23 cellular contexts compared by ENCODE assay signal in genomic region chr2:114862234-114862633, GRCh38.
DNase-seq lines count a peak whose midpoint lies in the region; ATAC-seq and TF ChIP-seq lines count a peak whose summit lies in the region.
"Had no signal": no experiment of that assay in that cellular context is flagged by ENCODE, and none has a peak within 500 bp of the region (broad histone marks: within the 10 kb centered on the region; RNA-seq: fewer than 3 reads in every experiment).

No MANE protein-coding gene starts in this region.

- no peaks in the 10 kb centered on the region for H3K36me3 Mint-ChIP-seq in activated CD4-positive, alpha-beta T cell treated with anti-CD3 and anti-CD28 coated beads for 36 hours (ENCODE audit: low read depth)
- H3K36me3 Mint-ChIP-seq in chondrocyte (ENCODE audit: low read depth): no peaks in the 10 kb centered on the region
- H3K36me3 Mint-ChIP-seq: CD14-positive monocyte; CD4-positive, alpha-beta memory T cell; CD4-positive, CD25-positive, alpha-beta regulatory T cell; CD8-positive, alpha-beta memory T cell had no signal

- POLR2A ChIA-PET in activated CD4-positive, alpha-beta T cell treated with anti-CD3 and anti-CD28 coated beads for 36 hours (lab: Charles Lee): no interaction called here

- H3K4me1 Mint-ChIP-seq in activated CD4-positive, alpha-beta T cell treated with anti-CD3 and anti-CD28 coated beads for 36 hours: no peaks in the 10 kb centered on the region
- H3K4me1 Mint-ChIP-seq in chondrocyte (ENCODE audit: low read depth): no peaks in the 10 kb centered on the region
- H3K4me1 Mint-ChIP-seq: CD14-positive monocyte; CD4-positive, alpha-beta memory T cell; CD4-positive, CD25-positive, alpha-beta regulatory T cell; CD8-positive, alpha-beta memory T cell had no signal

- ATAC-seq in activated CD4-positive, alpha-beta T cell treated with anti-CD3 and anti-CD28 coated beads for 36 hours: no peak
- ATAC-seq: A549, GM12878 had no signal

- no peak overlapping the region for H3K4me3 Mint-ChIP-seq in activated CD4-positive, alpha-beta T cell treated with anti-CD3 and anti-CD28 coated beads for 36 hours
- H3K4me3 Mint-ChIP-seq in chondrocyte (ENCODE audit: unreplicated experiment): no peak overlapping the region
- H3K4me3 Mint-ChIP-seq: CD14-positive monocyte; CD4-positive, alpha-beta memory T cell; CD4-positive, CD25-positive, alpha-beta regulatory T cell; CD8-positive, alpha-beta memory T cell had no signal

- intact Hi-C loops in activated CD4-positive, alpha-beta T cell treated with anti-CD3 and anti-CD28 coated beads for 36 hours (cut with DNase I, micrococcal nuclease): no loop called here

- peak; percentile 41 for DNase-seq in Ammon's horn (ENCODE audit: low spot score)
- peak; percentile 28 for DNase-seq in NCI-H1694 treated with DMSO at 0.1 percent for 48 hours (lab: John Stamatoyannopoulos, UW)
- peak; percentile 16 for DNase-seq in middle frontal gyrus (ENCODE audit: extremely low spot score, low spot score)
- DNase-seq in activated CD4-positive, alpha-beta T cell treated with anti-CD3 and anti-CD28 coated beads for 36 hours: no peak
- DNase-seq in mesenteric fat pad (ENCODE audit: low spot score): no peak
- DNase-seq in chondrocyte (ENCODE audit: low spot score): no peak
- DNase-seq: AML-193; BE2C; C1 segment of cervical spinal cord; CD4-positive, alpha-beta memory T cell; CD4-positive, CD25-positive, alpha-beta regulatory T cell; CD8-positive, alpha-beta memory T cell; COR-L47; DMS 273 treated with DMSO at 0.1 percent for 48 hours; DMS153; DMS53; DMS79; DND-41; EL; GDM1 had no signal

- CTCF ChIA-PET in activated CD4-positive, alpha-beta T cell treated with anti-CD3 and anti-CD28 coated beads for 36 hours (lab: Charles Lee): no interaction called here

- no peaks in the 10 kb centered on the region for H3K27me3 Mint-ChIP-seq in activated CD4-positive, alpha-beta T cell treated with anti-CD3 and anti-CD28 coated beads for 36 hours
- H3K27me3 Mint-ChIP-seq in chondrocyte (ENCODE audit: low read depth): no peaks in the 10 kb centered on the region
- H3K27me3 Mint-ChIP-seq: CD4-positive, alpha-beta memory T cell; CD4-positive, CD25-positive, alpha-beta regulatory T cell; CD8-positive, alpha-beta memory T cell had no signal

- H3K9me3 Mint-ChIP-seq in activated CD4-positive, alpha-beta T cell treated with anti-CD3 and anti-CD28 coated beads for 36 hours (ENCODE audit: low read depth): peaks cover 3% of the 10 kb centered on the region
- peaks cover 2% of the 10 kb centered on the region for H3K9me3 Mint-ChIP-seq in chondrocyte (ENCODE audit: low read depth)

- TF ChIP-seq CTCF in chondrocyte (IDR thresholded peaks at IDR 0.05): no peak

- H3K27ac Mint-ChIP-seq in activated CD4-positive, alpha-beta T cell treated with anti-CD3 and anti-CD28 coated beads for 36 hours: no peak overlapping the region
- no peak overlapping the region for H3K27ac Mint-ChIP-seq in chondrocyte (ENCODE audit: unreplicated experiment)
- H3K27ac Mint-ChIP-seq: CD14-positive monocyte; CD4-positive, alpha-beta memory T cell; CD4-positive, CD25-positive, alpha-beta regulatory T cell; CD8-positive, alpha-beta memory T cell had no signal

Comparison
In these comparisons a context has a peak if more than half of its experiments do, and no peak if none do; other contexts are left out.
1. DNase-seq: peak in Ammon's horn (single experiment), NCI-H1694 treated with DMSO at 0.1 percent for 48 hours (single experiment) and middle frontal gyrus (single experiment); none in activated CD4-positive, alpha-beta T cell treated with anti-CD3 and anti-CD28 coated beads for 36 hours (single experiment), mesenteric fat pad (single experiment) and chondrocyte (single experiment).